In the genomic region with DNA sequence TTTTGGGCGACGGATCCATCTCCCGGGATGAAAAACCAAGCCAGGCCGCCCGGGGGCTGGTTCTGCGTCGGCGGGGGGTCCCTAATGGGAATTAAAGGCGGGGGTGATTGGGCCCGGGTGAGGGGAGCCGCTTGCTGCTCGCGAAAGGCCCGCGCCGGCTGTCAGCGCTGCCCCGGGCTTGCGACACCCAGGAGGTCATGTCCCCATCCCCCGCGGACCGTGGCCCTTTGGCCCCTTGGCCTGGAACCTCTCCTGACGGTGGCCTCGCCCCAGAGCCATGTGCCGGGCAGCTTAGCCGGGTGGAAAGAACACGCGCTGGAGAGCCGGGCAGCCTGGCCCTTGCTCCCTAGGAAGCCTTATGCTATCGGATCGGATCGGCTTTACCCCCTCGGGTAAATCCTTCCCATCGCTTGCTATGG, we compare ENCODE assay signal across 1 cellular context.
TF ChIP-seq lines count a peak whose summit lies in the region.

No MANE protein-coding gene starts in this region.

TF ChIP-seq in HepG2, 621 proteins besides CTCF, POLR2A, EP300 and RAD21 (continued from another document):
- TF ChIP-seq ZFY (CRISPR knock-in tag; IDR thresholded peaks at IDR 0.05) (0 out of 2 replicates have a peak, but pooled peaks have one; percentile 20), ARID4A (CRISPR knock-in tag; IDR thresholded peaks at IDR 0.05; ENCODE audit: borderline replicate concordance) (0 out of 2 replicates have a peak, but pooled peaks have one; percentile 16), UBTF (CRISPR knock-in tag; IDR thresholded peaks at IDR 0.05) (0 out of 2 replicates have a peak, but pooled peaks have one; percentile 19), ZNF687 (CRISPR knock-in tag; IDR thresholded peaks at IDR 0.05) (peak; percentile 47; the same call in 1 of the 2 replicates), FOXK1 (CRISPR knock-in tag; IDR thresholded peaks at IDR 0.05; ENCODE audit: borderline replicate concordance, low read depth) (0 out of 2 replicates have a peak, but pooled peaks have one; percentile 6)
- TF ChIP-seq, protein P1, sequence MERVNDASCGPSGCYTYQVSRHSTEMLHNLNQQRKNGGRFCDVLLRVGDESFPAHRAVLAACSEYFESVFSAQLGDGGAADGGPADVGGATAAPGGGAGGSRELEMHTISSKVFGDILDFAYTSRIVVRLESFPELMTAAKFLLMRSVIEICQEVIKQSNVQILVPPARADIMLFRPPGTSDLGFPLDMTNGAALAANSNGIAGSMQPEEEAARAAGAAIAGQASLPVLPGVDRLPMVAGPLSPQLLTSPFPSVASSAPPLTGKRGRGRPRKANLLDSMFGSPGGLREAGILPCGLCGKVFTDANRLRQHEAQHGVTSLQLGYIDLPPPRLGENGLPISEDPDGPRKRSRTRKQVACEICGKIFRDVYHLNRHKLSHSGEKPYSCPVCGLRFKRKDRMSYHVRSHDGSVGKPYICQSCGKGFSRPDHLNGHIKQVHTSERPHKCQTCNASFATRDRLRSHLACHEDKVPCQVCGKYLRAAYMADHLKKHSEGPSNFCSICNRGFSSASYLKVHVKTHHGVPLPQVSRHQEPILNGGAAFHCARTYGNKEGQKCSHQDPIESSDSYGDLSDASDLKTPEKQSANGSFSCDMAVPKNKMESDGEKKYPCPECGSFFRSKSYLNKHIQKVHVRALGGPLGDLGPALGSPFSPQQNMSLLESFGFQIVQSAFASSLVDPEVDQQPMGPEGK (CRISPR knock-in tag; IDR thresholded peaks at IDR 0.05), result peak; percentile 65
